ENCODE assay signal across 10 cellular contexts in the genomic region with DNA sequence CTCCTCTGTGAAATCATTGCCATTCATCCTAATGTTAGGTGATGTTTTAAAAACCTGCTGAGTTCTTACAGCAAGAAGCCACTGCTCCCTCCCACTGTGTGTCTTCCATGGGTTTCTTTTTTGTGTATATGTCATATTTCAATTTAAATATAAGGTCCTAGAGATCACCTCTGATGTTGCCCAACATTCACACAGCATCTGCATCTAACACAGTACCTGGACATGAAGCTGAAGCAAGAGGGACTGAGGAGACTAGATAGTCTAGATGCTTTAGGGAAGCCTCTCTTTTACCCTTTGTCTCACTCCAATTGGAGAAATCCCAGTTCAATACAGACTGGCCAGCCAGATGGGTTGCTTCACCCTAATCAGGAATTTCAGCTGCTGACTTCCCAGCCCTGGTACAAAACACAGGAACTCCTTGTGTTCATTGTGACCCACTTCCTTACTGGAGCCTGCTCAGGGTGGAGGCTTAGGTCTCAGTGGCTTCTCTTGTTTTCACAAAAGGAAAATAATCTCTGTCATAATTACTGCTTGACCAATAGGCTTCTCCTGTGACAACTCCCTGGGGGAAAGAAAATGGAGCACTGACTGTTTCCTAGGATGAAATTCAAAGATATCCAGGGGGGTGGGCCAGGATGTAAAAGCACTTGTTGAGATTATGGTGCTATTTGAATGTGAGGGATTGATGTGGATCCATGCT. TPM values are rescaled to one million over a fixed set of nuclear protein-coding genes. Genes with fewer than 3 reads are reported as not detected.
DNase-seq lines count a peak whose midpoint lies in the region; ATAC-seq, FAIRE-seq and TF ChIP-seq lines count a peak whose summit lies in the region.
"Had no signal": no experiment of that assay in that cellular context is flagged by ENCODE, and none has a peak within 500 bp of the region (broad histone marks: within the 10 kb centered on the region; RNA-seq: fewer than 3 reads in every experiment).

No MANE protein-coding gene starts in this region.

- H3K9me1 ChIP-seq in K562 (ENCODE audit: control insufficient read depth, insufficient read depth, low read length): no peaks in the 10 kb centered on the region

- intact Hi-C loops in Right ventricle myocardium inferior (cut with DNase I) (no loop called here), cardiac septum (cut with DNase I) (no loop called here), K562 (cut with micrococcal nuclease) (no loop called here), uterus (cut with DNase I; ENCODE audit: low total_unique reads) (no loop called here)

- ATAC-seq in Right ventricle myocardium inferior (peak; percentile 65), K562 (no peak)

- no peak overlapping the region for H3K27ac ChIP-seq in K562 (ENCODE audit: extremely low read depth, low read depth, low read length)
- peak overlapping the region; percentile 93 to 99 for H3K27ac ChIP-seq in mucosa of rectum (ENCODE audit: low read depth in 2 of 2, low read length in 2 of 2)
- peak overlapping the region; percentile 77 to 87 for H3K27ac ChIP-seq in uterus

- H3K9ac ChIP-seq in K562 (ENCODE audit: insufficient read depth in 1 of 2, low read depth in 2 of 2, low read length in 2 of 2): no peak overlapping the region
- H3K9ac ChIP-seq in mucosa of rectum (ENCODE audit: low read depth in 1 of 2, low read length in 2 of 2): peak overlapping the region; percentile 1 to 8

- CTCF ChIA-PET in K562 (lab: Yijun Ruan, JAX; ENCODE audit: low intra/inter-chr PET ratio): no interaction called here

- POLR2A ChIA-PET in K562 (lab: Yijun Ruan, JAX): interaction anchor here (0.6 to 9.3 kb wide), 11 partner anchors 11 to 1317 kb away, joined by 3 to 117 read pairs (median 3); a partner anchor contains a TSS

- in situ Hi-C loops in K562 (cut with MboI): no loop called here

- H3K4me1 ChIP-seq in K562 (replicated peaks in 1 of 2; ENCODE audit: control insufficient read depth in 2 of 2, insufficient read depth in 2 of 2, low read length in 2 of 2) (peaks cover 26 to 41% of the 10 kb centered on the region in 2 experiments), mucosa of rectum (ENCODE audit: control insufficient read depth in 2 of 2, insufficient read depth in 2 of 2, low read length in 2 of 2) (peaks cover 79 to 87% of the 10 kb centered on the region in 2 donors), uterus (peaks cover 0 to 24% of the 10 kb centered on the region in 2 donors)

- no peak for TF ChIP-seq POLR2A in K562 (conservative IDR thresholded peaks at IDR 0.05)
- no peak for TF ChIP-seq POLR2A in uterus (IDR thresholded peaks at IDR 0.05)

- no peaks in the 10 kb centered on the region for H4K20me1 ChIP-seq in K562 (replicated peaks; ENCODE audit: control insufficient read depth, insufficient read depth, low read length)

- no peak for FAIRE-seq in K562 (lab: Jason Lieb, UNC)
- FAIRE-seq: astrocyte had no signal

- no peak overlapping the region for H3K4me2 ChIP-seq in K562 (ENCODE audit: insufficient read depth, low read length)

- H3K79me2 ChIP-seq in K562 (ENCODE audit: control insufficient read depth, insufficient read depth, low read length): no peaks in the 10 kb centered on the region

- TF ChIP-seq EP300 in K562 (IDR thresholded peaks at IDR 0.05; ENCODE audit: low read length): no peak

- TF ChIP-seq RAD21 in K562 (CRISPR knock-in tag; conservative IDR thresholded peaks at IDR 0.05 in 1 of 2, IDR thresholded peaks at IDR 0.05 in 1 of 2): no peak

- H3K36me3 ChIP-seq in K562 (ENCODE audit: control insufficient read depth, insufficient read depth, low read length): no peaks in the 10 kb centered on the region
- no peaks in the 10 kb centered on the region for H3K36me3 ChIP-seq in mucosa of rectum (ENCODE audit: control insufficient read depth in 2 of 2, insufficient read depth in 2 of 2, low read length in 2 of 2)
- H3K36me3 ChIP-seq in uterus: no peaks in the 10 kb centered on the region

- H3K27me3 ChIP-seq in K562 (ENCODE audit: control insufficient read depth in 2 of 2, insufficient read depth in 2 of 2, low read length in 2 of 2) (peaks cover 0 to 12% of the 10 kb centered on the region in 2 experiments; a peak in 3 of 5 replicates), mucosa of rectum (ENCODE audit: control insufficient read depth in 2 of 2, insufficient read depth in 2 of 2, low read length in 2 of 2) (no peaks in the 10 kb centered on the region), uterus (no peaks in the 10 kb centered on the region)

- DNase-seq in Right ventricle myocardium inferior (ENCODE audit: missing footprints) (no peak), cardiac septum (ENCODE audit: low spot score) (no peak), K562 (ENCODE audit: extremely low read depth in 1 of 4, low spot score in 3 of 4) (no peak), uterus (no peak), occipital lobe (lab: John Stamatoyannopoulos, UW) (no peak), NAMALWA (ENCODE audit: low spot score) (no peak)
- no peak for DNase-seq in activated effector memory CD4-positive, alpha-beta T cell treated with Interleukin-2 at 50 U/mL for 16 hours
- DNase-seq: EL had no signal

- no TSS peak for BruUV-seq in K562 (replicated peaks; lab: Mats Ljungman, UMichigan)

- no peaks in the 10 kb centered on the region for H3K9me3 ChIP-seq in K562 (replicated peaks; ENCODE audit: control insufficient read depth, insufficient read depth, low read depth, low read length)
- no peaks in the 10 kb centered on the region for H3K9me3 ChIP-seq in mucosa of rectum (ENCODE audit: control insufficient read depth in 2 of 2, low read length in 2 of 2)
- H3K9me3 ChIP-seq in uterus: no peaks in the 10 kb centered on the region

- TF ChIP-seq CTCF in K562 (IDR thresholded peaks at IDR 0.05 in 2 of 3, conservative IDR thresholded peaks at IDR 0.05 in 1 of 3; ENCODE audit: insufficient read depth in 2 of 3, low read depth in 1 of 3, low read length in 3 of 3): no peak
- no peak for TF ChIP-seq CTCF in uterus (IDR thresholded peaks at IDR 0.05)

- no peak overlapping the region for H2AFZ ChIP-seq in K562 (ENCODE audit: low read depth, low read length)

- H3K4me3 ChIP-seq in K562: no peak overlapping the region
- no peak overlapping the region for H3K4me3 ChIP-seq in mucosa of rectum (ENCODE audit: low read length in 2 of 2)
- no peak overlapping the region for H3K4me3 ChIP-seq in uterus

TF ChIP-seq in K562, 482 proteins besides CTCF, POLR2A, EP300 and RAD21 (continues in another document):
- TF ChIP-seq PRMT5 (CRISPR knock-in tag; IDR thresholded peaks at IDR 0.05): no peak
- no peak for TF ChIP-seq SIN3B (IDR thresholded peaks at IDR 0.05; ENCODE audit: low read depth)

RNA-seq across cellular contexts. Expression of a gene that starts 17.3 kb away (rescaled TPM):
- total RNA-seq in Right ventricle myocardium inferior (44.8 TPM), cardiac septum (54.2 TPM), K562 (2014; rRNA removed) (8.7 and 11.3 TPM in 2 replicates), K562 (2014; rRNA removed; fragmentation: Illumina TruSeq; extraction: Trizol) (5.8 and 7.2 TPM in 2 replicates), K562 (2015; rRNA removed; fragmentation: Illumina TruSeq; extraction: Trizol) (2.6 and 2.9 TPM in 2 replicates), K562 (2021) (9.6 and 11.5 TPM in 2 replicates), uterus (10 to 100 TPM; 14.6 to 95.9 (median 56.5) TPM), occipital lobe (13.9 TPM)
- 20.8 and 48.4 TPM in 2 replicates for total RNA-seq in K562 (2011; cell fraction: chromatin; rRNA removed; ENCODE audit: low replicate concordance)
- 32.6 and 48.7 TPM in 2 replicates for total RNA-seq in K562 (2011; cell fraction: nucleolus; rRNA removed)
- total RNA-seq in K562 (2011; cell fraction: nucleoplasm; rRNA removed): 41.1 and 65.7 TPM in 2 replicates
- polyA plus RNA-seq in K562 (2011; rRNA removed) (29.7 and 41.9 TPM in 2 replicates), K562 (2014; fragmentation: Illumina TruSeq; extraction: Trizol) (9.4 and 12.2 TPM in 2 replicates), K562 (2014; fragmentation: Nextera tagmentation; extraction: Ambion mirVana) (1 to 10 TPM; 2.3 to 3.8 TPM), K562 (2014; rRNA removed) (10.1 and 12.7 TPM in 2 replicates)
- 33.8 and 79.9 TPM in 2 replicates for polyA plus RNA-seq in K562 (2011; cell fraction: cytosol; rRNA removed)
- polyA plus RNA-seq in K562 (2011; cell fraction: nucleus; rRNA removed): 25.8 and 51.6 TPM in 2 replicates
- 6.2 and 11.0 TPM in 2 replicates for polyA plus RNA-seq in K562 (2012)
- 18.7 and 24.3 TPM in 2 replicates for polyA minus RNA-seq in K562 (2011; rRNA and poly(A)+ RNA removed)
- polyA minus RNA-seq in K562 (2011; cell fraction: cytosol; rRNA and poly(A)+ RNA removed): 12.4 and 25.9 TPM in 2 replicates
- 23.1 and 23.3 TPM in 2 replicates for polyA minus RNA-seq in K562 (2011; cell fraction: nucleus; rRNA and poly(A)+ RNA removed)

RNA-seq across cellular contexts. Expression of a gene that starts 28.3 kb away (rescaled TPM):
- total RNA-seq in Right ventricle myocardium inferior: 7.7 TPM
- 66.0 TPM for total RNA-seq in cardiac septum
- total RNA-seq in K562 (2011; cell fraction: chromatin; rRNA removed; ENCODE audit: low replicate concordance): not detected in 2 replicates
- not detected in 2 replicates for total RNA-seq in K562 (2011; cell fraction: nucleolus; rRNA removed)
- total RNA-seq in K562 (2011; cell fraction: nucleoplasm; rRNA removed): not detected in 2 replicates
- not detected in 2 replicates for total RNA-seq in K562 (2014; rRNA removed)
- total RNA-seq in K562 (2014; rRNA removed; fragmentation: Illumina TruSeq; extraction: Trizol): not detected in 2 replicates
- not detected in 2 replicates for total RNA-seq in K562 (2015; rRNA removed; fragmentation: Illumina TruSeq; extraction: Trizol)
- total RNA-seq in K562 (2021): 0.13 and 0.20 TPM in 2 replicates
- polyA plus RNA-seq in K562 (2011; rRNA removed): 0.03 TPM in 1 of 2 replicates, not detected in the other
- polyA plus RNA-seq in K562 (2011; cell fraction: cytosol; rRNA removed): 0.01 and 0.04 TPM in 2 replicates
- not detected in 2 replicates for polyA plus RNA-seq in K562 (2011; cell fraction: nucleus; rRNA removed)
- 0.30 TPM in 1 of 2 replicates, not detected in the other for polyA plus RNA-seq in K562 (2012)
- not detected in 2 replicates for polyA plus RNA-seq in K562 (2014; fragmentation: Illumina TruSeq; extraction: Trizol)
- under 1 TPM in 1 of 2 experiments, not detected in 1; 0.03 TPM for polyA plus RNA-seq in K562 (2014; fragmentation: Nextera tagmentation; extraction: Ambion mirVana)
- not detected in 2 replicates for polyA plus RNA-seq in K562 (2014; rRNA removed)
- polyA minus RNA-seq in K562 (2011; rRNA and poly(A)+ RNA removed): not detected in 2 replicates
- polyA minus RNA-seq in K562 (2011; cell fraction: cytosol; rRNA and poly(A)+ RNA removed): not detected in 2 replicates
- polyA minus RNA-seq in K562 (2011; cell fraction: nucleus; rRNA and poly(A)+ RNA removed): not detected in 2 replicates
- 100 to 1,000 TPM in 1 of 4 donors, 10 to 100 TPM in 3; 41.8 to 119 (median 82.7) TPM for total RNA-seq in uterus
- 1.1 TPM for total RNA-seq in occipital lobe
- total RNA-seq: astrocyte had no signal

Comparison
In these comparisons a context has a peak if more than half of its experiments do, and no peak if none do; other contexts are left out.
1. H3K9ac ChIP-seq: peak in mucosa of rectum (2 of 2); none in K562 (0 of 2).